In genomic region chr3:46925585-46925934, GRCh38 we compare ENCODE assay signal across 11 cellular contexts. TPM values are rescaled to one million over a fixed set of nuclear protein-coding genes. Genes with fewer than 3 reads are reported as not detected.
DNase-seq lines count a peak whose midpoint lies in the region; ATAC-seq, FAIRE-seq and TF ChIP-seq lines count a peak whose summit lies in the region.
"Had no signal": no experiment of that assay in that cellular context is flagged by ENCODE, and none has a peak within 500 bp of the region (broad histone marks: within the 10 kb centered on the region; RNA-seq: fewer than 3 reads in every experiment).

No MANE protein-coding gene starts in this region.

- peaks cover 26 to 32% of the 10 kb centered on the region in 2 donors for H3K4me1 ChIP-seq in kidney (ENCODE audit: control insufficient read depth in 1 of 2, insufficient read depth in 1 of 2, low read depth in 1 of 2, low read length in 2 of 2)

- peaks cover 3% of the 10 kb centered on the region for H3K9me3 Mint-ChIP-seq in activated CD4-positive, alpha-beta T cell treated with anti-CD3 and anti-CD28 coated beads for 36 hours (ENCODE audit: low read depth)
- H3K9me3 Mint-ChIP-seq in activated T-helper 1 cell treated with anti-CD3 and anti-CD28 coated beads, Interleukin-12 subunit alpha, Interleukin-12 subunit beta, Interleukin-2, Interleukin-4 antibody, amounts not matched to agents 30 ng/mL and 10 ng/mL and 1 ng/mL, durations not matched to agents 14 hours and 24 hours and 36 hours = peaks cover 7% of the 10 kb centered on the region
- peaks cover 7 to 8% of the 10 kb centered on the region in 2 donors for H3K9me3 Mint-ChIP-seq in stimulated activated naive B cell treated with anti-CD40 and anti-IgM and Interleukin-4, amounts not matched to agents 10 μg/mL and 1 μg/mL and 100 μg/mL, for 72 hours

- H3K36me3 ChIP-seq in kidney (ENCODE audit: control insufficient read depth in 1 of 2, insufficient read depth in 2 of 2, low read length in 2 of 2) = peaks cover 35 to 40% of the 10 kb centered on the region in 2 donors

- H3K27ac Mint-ChIP-seq in activated CD4-positive, alpha-beta T cell treated with anti-CD3 and anti-CD28 coated beads for 36 hours = peak overlapping the region; percentile 13
- peak overlapping the region; percentile 67 for H3K27ac Mint-ChIP-seq in activated T-helper 1 cell treated with anti-CD3 and anti-CD28 coated beads, Interleukin-12 subunit alpha, Interleukin-12 subunit beta, Interleukin-2, Interleukin-4 antibody, amounts not matched to agents 30 ng/mL and 10 ng/mL and 1 ng/mL, durations not matched to agents 14 hours and 24 hours and 36 hours
- H3K27ac Mint-ChIP-seq in stimulated activated naive B cell treated with anti-CD40 and anti-IgM and Interleukin-4, amounts not matched to agents 10 μg/mL and 1 μg/mL and 100 μg/mL, for 72 hours = peak overlapping the region; percentile 94

- no peak for ATAC-seq in activated CD4-positive, alpha-beta T cell treated with anti-CD3 and anti-CD28 coated beads for 36 hours
- ATAC-seq in stimulated activated naive B cell treated with anti-CD40 and anti-IgM and Interleukin-4, amounts not matched to agents 10 μg/mL and 1 μg/mL and 100 μg/mL, for 72 hours (replicated peaks) = no peak
- ATAC-seq in HG03571 (IDR thresholded peaks at IDR 0.05; ENCODE audit: unreplicated experiment) = no peak
- ATAC-seq: T-cell had no signal

- no peak overlapping the region for H3K9ac ChIP-seq in kidney (ENCODE audit: low read length in 2 of 2)

- TF ChIP-seq CTCF in kidney (IDR thresholded peaks at IDR 0.05; ENCODE audit: borderline replicate concordance, extremely low read depth, insufficient read depth) = no peak

- H3K4me3 ChIP-seq in kidney (ENCODE audit: low read length in 2 of 2) = no peak overlapping the region

- peaks cover 32% of the 10 kb centered on the region for H3K4me1 Mint-ChIP-seq in activated CD4-positive, alpha-beta T cell treated with anti-CD3 and anti-CD28 coated beads for 36 hours
- H3K4me1 Mint-ChIP-seq in activated T-helper 1 cell treated with anti-CD3 and anti-CD28 coated beads, Interleukin-12 subunit alpha, Interleukin-12 subunit beta, Interleukin-2, Interleukin-4 antibody, amounts not matched to agents 30 ng/mL and 10 ng/mL and 1 ng/mL, durations not matched to agents 14 hours and 24 hours and 36 hours (ENCODE audit: low read depth) = peaks cover 46% of the 10 kb centered on the region
- peaks cover 54 to 75% of the 10 kb centered on the region in 2 donors for H3K4me1 Mint-ChIP-seq in stimulated activated naive B cell treated with anti-CD40 and anti-IgM and Interleukin-4, amounts not matched to agents 10 μg/mL and 1 μg/mL and 100 μg/mL, for 72 hours

- POLR2A ChIA-PET in activated CD4-positive, alpha-beta T cell treated with anti-CD3 and anti-CD28 coated beads for 36 hours (lab: Charles Lee) = no interaction called here

- H3K9me3 ChIP-seq in kidney (ENCODE audit: control insufficient read depth in 1 of 2, low read length in 2 of 2) = no peaks in the 10 kb centered on the region

- H3K36me3 Mint-ChIP-seq in activated CD4-positive, alpha-beta T cell treated with anti-CD3 and anti-CD28 coated beads for 36 hours (ENCODE audit: low read depth) = peaks cover 56% of the 10 kb centered on the region
- peaks cover 48% of the 10 kb centered on the region for H3K36me3 Mint-ChIP-seq in activated T-helper 1 cell treated with anti-CD3 and anti-CD28 coated beads, Interleukin-12 subunit alpha, Interleukin-12 subunit beta, Interleukin-2, Interleukin-4 antibody, amounts not matched to agents 30 ng/mL and 10 ng/mL and 1 ng/mL, durations not matched to agents 14 hours and 24 hours and 36 hours (ENCODE audit: low read depth)
- H3K36me3 Mint-ChIP-seq in stimulated activated naive B cell treated with anti-CD40 and anti-IgM and Interleukin-4, amounts not matched to agents 10 μg/mL and 1 μg/mL and 100 μg/mL, for 72 hours = peaks cover 60 to 70% of the 10 kb centered on the region in 2 donors

- H3K27me3 Mint-ChIP-seq in activated CD4-positive, alpha-beta T cell treated with anti-CD3 and anti-CD28 coated beads for 36 hours = no peaks in the 10 kb centered on the region
- H3K27me3 Mint-ChIP-seq in activated T-helper 1 cell treated with anti-CD3 and anti-CD28 coated beads, Interleukin-12 subunit alpha, Interleukin-12 subunit beta, Interleukin-2, Interleukin-4 antibody, amounts not matched to agents 30 ng/mL and 10 ng/mL and 1 ng/mL, durations not matched to agents 14 hours and 24 hours and 36 hours (ENCODE audit: insufficient read depth) = no peaks in the 10 kb centered on the region
- no peaks in the 10 kb centered on the region for H3K27me3 Mint-ChIP-seq in stimulated activated naive B cell treated with anti-CD40 and anti-IgM and Interleukin-4, amounts not matched to agents 10 μg/mL and 1 μg/mL and 100 μg/mL, for 72 hours
- H3K27me3 Mint-ChIP-seq: T-cell had no signal

- H3K27ac ChIP-seq in kidney (ENCODE audit: low read depth in 2 of 2, low read length in 2 of 2) = peak overlapping the region in 1 of 2 donors; percentile 57

- no peak for FAIRE-seq in kidney (lab: Jason Lieb, UNC)
- FAIRE-seq: A204.1 had no signal

- CTCF ChIA-PET in activated CD4-positive, alpha-beta T cell treated with anti-CD3 and anti-CD28 coated beads for 36 hours (lab: Charles Lee) = interaction anchor here (0.9 kb wide), 1 partner anchor 34 kb away, joined by 3 read pairs; no protein-coding TSS in a partner anchor

- intact Hi-C loops in activated CD4-positive, alpha-beta T cell treated with anti-CD3 and anti-CD28 coated beads for 36 hours (cut with DNase I, micrococcal nuclease) = loop anchor here in 1 of 2 experiments (2.0 to 10.0 kb wide), 2 partner anchors 73 to 219 kb away; no protein-coding TSS in a partner anchor
- intact Hi-C loops in activated T-helper 1 cell treated with anti-CD3 and anti-CD28 coated beads, Interleukin-12 subunit alpha, Interleukin-12 subunit beta, Interleukin-2, Interleukin-4 antibody, amounts not matched to agents 30 ng/mL and 10 ng/mL and 1 ng/mL, durations not matched to agents 14 hours and 24 hours and 36 hours (cut with micrococcal nuclease) = loop anchor here (5.0 to 10.0 kb wide), 2 partner anchors 37 to 399 kb away; no protein-coding TSS in a partner anchor
- intact Hi-C loops in kidney (cut with DNase I) = loop anchor here (10.0 kb wide), 1 partner anchor 69 kb away; no protein-coding TSS in a partner anchor

- no peak overlapping the region for H3K4me3 Mint-ChIP-seq in activated CD4-positive, alpha-beta T cell treated with anti-CD3 and anti-CD28 coated beads for 36 hours
- no peak overlapping the region for H3K4me3 Mint-ChIP-seq in activated T-helper 1 cell treated with anti-CD3 and anti-CD28 coated beads, Interleukin-12 subunit alpha, Interleukin-12 subunit beta, Interleukin-2, Interleukin-4 antibody, amounts not matched to agents 30 ng/mL and 10 ng/mL and 1 ng/mL, durations not matched to agents 14 hours and 24 hours and 36 hours
- H3K4me3 Mint-ChIP-seq in stimulated activated naive B cell treated with anti-CD40 and anti-IgM and Interleukin-4, amounts not matched to agents 10 μg/mL and 1 μg/mL and 100 μg/mL, for 72 hours = peak overlapping the region; percentile 78 to 79

- DNase-seq in activated CD4-positive, alpha-beta T cell treated with anti-CD3 and anti-CD28 coated beads for 36 hours = no peak
- DNase-seq in activated CD4-positive, alpha-beta T cell treated with anti-CD3 and anti-CD28 coated beads for 48 hours = no peak
- no peak for DNase-seq in activated T-helper 1 cell treated with anti-CD3 and anti-CD28 coated beads, Interleukin-12 subunit alpha, Interleukin-12 subunit beta, Interleukin-2, Interleukin-4 antibody, amounts not matched to agents 30 ng/mL and 10 ng/mL and 1 ng/mL, durations not matched to agents 14 hours and 24 hours and 36 hours (ENCODE audit: low spot score)
- peak; percentile 55 for DNase-seq in kidney
- DNase-seq in stimulated activated naive B cell treated with anti-CD40 and anti-IgM and Interleukin-4, amounts not matched to agents 10 μg/mL and 1 μg/mL and 100 μg/mL, for 72 hours = no peak
- DNase-seq in activated gamma-delta T cell treated with Interleukin-2 at 50 U/mL for 16 hours = no peak
- no peak for DNase-seq in HuH-7.5 (ENCODE audit: low spot score)
- DNase-seq: T-cell had no signal

RNA-seq across cellular contexts. Expression of gene PTH1R, which starts 48.0 kb away (rescaled TPM):
- not detected for total RNA-seq in activated CD4-positive, alpha-beta T cell treated with anti-CD3 and anti-CD28 coated beads for 36 hours
- total RNA-seq in activated T-helper 1 cell treated with anti-CD3 and anti-CD28 coated beads, Interleukin-12 subunit alpha, Interleukin-12 subunit beta, Interleukin-2, Interleukin-4 antibody, amounts not matched to agents 30 ng/mL and 10 ng/mL and 1 ng/mL, durations not matched to agents 14 hours and 24 hours and 36 hours = not detected in 2 replicates
- total RNA-seq in kidney = 286 TPM
- 1,885 TPM for polyA plus RNA-seq in kidney (ENCODE audit: insufficient read depth, low read depth, low replicate concordance)
- total RNA-seq: activated CD8-positive, alpha-beta memory T cell treated with anti-CD3 and anti-CD28 coated beads for 36 hours had no signal

RNA-seq across cellular contexts. Expression of gene CCDC12, which starts 51.0 kb away (rescaled TPM):
- 10 to 100 TPM; 45.4 to 47.8 TPM for total RNA-seq in activated CD4-positive, alpha-beta T cell treated with anti-CD3 and anti-CD28 coated beads for 36 hours
- 68.7 and 69.1 TPM in 2 replicates for total RNA-seq in activated T-helper 1 cell treated with anti-CD3 and anti-CD28 coated beads, Interleukin-12 subunit alpha, Interleukin-12 subunit beta, Interleukin-2, Interleukin-4 antibody, amounts not matched to agents 30 ng/mL and 10 ng/mL and 1 ng/mL, durations not matched to agents 14 hours and 24 hours and 36 hours
- 59.7 TPM for total RNA-seq in kidney
- 85.6 TPM for polyA plus RNA-seq in kidney (ENCODE audit: insufficient read depth, low read depth, low replicate concordance)

RNA-seq across cellular contexts. Expression of gene NBEAL2, which starts 53.9 kb away (rescaled TPM):
- 10 to 100 TPM; 83.4 to 84.9 TPM for total RNA-seq in activated CD4-positive, alpha-beta T cell treated with anti-CD3 and anti-CD28 coated beads for 36 hours
- 118 and 119 TPM in 2 replicates for total RNA-seq in activated T-helper 1 cell treated with anti-CD3 and anti-CD28 coated beads, Interleukin-12 subunit alpha, Interleukin-12 subunit beta, Interleukin-2, Interleukin-4 antibody, amounts not matched to agents 30 ng/mL and 10 ng/mL and 1 ng/mL, durations not matched to agents 14 hours and 24 hours and 36 hours
- total RNA-seq in kidney = 82.8 TPM
- 25.7 TPM for polyA plus RNA-seq in kidney (ENCODE audit: insufficient read depth, low read depth, low replicate concordance)

Comparison
In these comparisons a context has a peak if more than half of its experiments do, and no peak if none do; other contexts are left out.
1. H3K27ac Mint-ChIP-seq: peak in every context shown above with its lines; median percentile 94 in stimulated activated naive B cell treated with anti-CD40 and anti-IgM and Interleukin-4, amounts not matched to agents 10 μg/mL and 1 μg/mL and 100 μg/mL, for 72 hours; 67 in activated T-helper 1 cell treated with anti-CD3 and anti-CD28 coated beads, Interleukin-12 subunit alpha, Interleukin-12 subunit beta, Interleukin-2, Interleukin-4 antibody, amounts not matched to agents 30 ng/mL and 10 ng/mL and 1 ng/mL, durations not matched to agents 14 hours and 24 hours and 36 hours; 13 in activated CD4-positive, alpha-beta T cell treated with anti-CD3 and anti-CD28 coated beads for 36 hours.
2. H3K4me3 Mint-ChIP-seq: peak in stimulated activated naive B cell treated with anti-CD40 and anti-IgM and Interleukin-4, amounts not matched to agents 10 μg/mL and 1 μg/mL and 100 μg/mL, for 72 hours (2 of 2); none in activated CD4-positive, alpha-beta T cell treated with anti-CD3 and anti-CD28 coated beads for 36 hours (single experiment) and activated T-helper 1 cell treated with anti-CD3 and anti-CD28 coated beads, Interleukin-12 subunit alpha, Interleukin-12 subunit beta, Interleukin-2, Interleukin-4 antibody, amounts not matched to agents 30 ng/mL and 10 ng/mL and 1 ng/mL, durations not matched to agents 14 hours and 24 hours and 36 hours (single experiment).
3. RNA of gene PTH1R, which starts 48.0 kb away (total RNA-seq): 286 TPM in kidney (single experiment); not detected in activated CD4-positive, alpha-beta T cell treated with anti-CD3 and anti-CD28 coated beads for 36 hours and not detected in activated T-helper 1 cell treated with anti-CD3 and anti-CD28 coated beads, Interleukin-12 subunit alpha, Interleukin-12 subunit beta, Interleukin-2, Interleukin-4 antibody, amounts not matched to agents 30 ng/mL and 10 ng/mL and 1 ng/mL, durations not matched to agents 14 hours and 24 hours and 36 hours; every median in the first group is over 100 times any median in the second.